ENCODE assay signal across 24 cellular contexts in genomic region chr4:172601195-172601594, GRCh38.
DNase-seq lines count a peak whose midpoint lies in the region; ATAC-seq and TF ChIP-seq lines count a peak whose summit lies in the region.
"Had no signal": no experiment of that assay in that cellular context is flagged by ENCODE, and none has a peak within 500 bp of the region (broad histone marks: within the 10 kb centered on the region; RNA-seq: fewer than 3 reads in every experiment).

No MANE protein-coding gene starts in this region.

- TF ChIP-seq CTCF in choroid plexus epithelial cell (conservative IDR thresholded peaks at IDR 0.05; ENCODE audit: low read depth, low read length) (no peak), left lung (IDR thresholded peaks at IDR 0.05) (no peak), nephron progenitor cell (IDR thresholded peaks at IDR 0.05) (no peak)

- H3K4me3 ChIP-seq in choroid plexus epithelial cell (ENCODE audit: low read depth, low read length) (no peak overlapping the region), neuronal stem cell (ENCODE audit: low read length in 2 of 2) (no peak overlapping the region), left lung (no peak overlapping the region)
- H3K4me3 ChIP-seq: GM12878, ovary, upper lobe of left lung had no signal

- peak; percentile 30 to 61 (median 41) for DNase-seq in NCI-H1417 (lab: John Stamatoyannopoulos, UW)
- no peak for DNase-seq in NCI-H1417 treated with DMSO at 0.1 percent for 48 hours (lab: John Stamatoyannopoulos, UW)
- peak; percentile 67 for DNase-seq in NCI-H2171 (lab: John Stamatoyannopoulos, UW)
- peak; percentile 25 for DNase-seq in choroid plexus epithelial cell (ENCODE audit: low read depth)
- DNase-seq in neuronal stem cell (ENCODE audit: low spot score), result peak; percentile 32
- no peak for DNase-seq in NCI-H526 (lab: John Stamatoyannopoulos, UW)
- DNase-seq in left lung, result no peak
- DNase-seq in nephron progenitor cell, result no peak
- DNase-seq: activated CD4-positive, alpha-beta memory T cell treated with anti-CD3 and anti-CD28 coated beads, Interleukin-2, amount 10 ng/mL, durations not matched to agents 7 days and 5 days; activated effector memory CD4-positive, alpha-beta T cell treated with Interleukin-2 at 50 U/mL for 16 hours; AML-193; effector memory CD8-positive, alpha-beta T cell; naive B cell; NCI-H1092; OCI-M1; ovary; SHP77; SW 1271; upper lobe of left lung had no signal

- H2BK5ac ChIP-seq in neuronal stem cell (ENCODE audit: low read length), result no peak overlapping the region

- no peak overlapping the region for H3K14ac ChIP-seq in neuronal stem cell (ENCODE audit: low read length)

- H3K79me1 ChIP-seq in neuronal stem cell (ENCODE audit: low read depth, low read length), result no peaks in the 10 kb centered on the region

- H3K36me3 ChIP-seq in neuronal stem cell (replicated peaks in 1 of 2; ENCODE audit: control insufficient read depth in 2 of 2, insufficient read depth in 2 of 2, low read length in 2 of 2), result no peaks in the 10 kb centered on the region
- H3K36me3 ChIP-seq in left lung, result no peaks in the 10 kb centered on the region
- H3K36me3 ChIP-seq: ovary, upper lobe of left lung had no signal

- H2BK12ac ChIP-seq in neuronal stem cell (ENCODE audit: low read length), result no peak overlapping the region

- H3K4me3 Mint-ChIP-seq in nephron progenitor cell, result no peak overlapping the region
- H3K4me3 Mint-ChIP-seq: activated CD4-positive, alpha-beta memory T cell treated with anti-CD3 and anti-CD28 coated beads, Interleukin-2, amount 10 ng/mL, durations not matched to agents 7 days and 5 days; brain; effector memory CD8-positive, alpha-beta T cell; naive B cell had no signal

- H3K36me3 Mint-ChIP-seq in nephron progenitor cell (ENCODE audit: low read depth), result no peaks in the 10 kb centered on the region
- H3K36me3 Mint-ChIP-seq: brain, naive B cell had no signal

- H3K27ac Mint-ChIP-seq in nephron progenitor cell, result no peak overlapping the region
- H3K27ac Mint-ChIP-seq: activated CD4-positive, alpha-beta memory T cell treated with anti-CD3 and anti-CD28 coated beads, Interleukin-2, amount 10 ng/mL, durations not matched to agents 7 days and 5 days; effector memory CD8-positive, alpha-beta T cell; naive B cell had no signal

- H4K91ac ChIP-seq in neuronal stem cell (ENCODE audit: low read depth, low read length, poor library complexity), result no peak overlapping the region

- no CpG with 5 or more reads among the region's 2 CpGs for WGBS in neuronal stem cell (ENCODE audit: extremely low coverage in 2 of 2, insufficient read length in 2 of 2, insufficient replicate concordance in 1 of 2), 2 donors

- no peak overlapping the region for H3K9ac ChIP-seq in neuronal stem cell (ENCODE audit: low read depth, low read length, poor library complexity)

- H2AK5ac ChIP-seq in neuronal stem cell (ENCODE audit: low read depth, low read length), result no peak overlapping the region

- ATAC-seq in left lung, result no peak
- ATAC-seq: effector memory CD8-positive, alpha-beta T cell; esophagus mucosa; GM12878; sciatic nerve had no signal

- H3K4ac ChIP-seq in neuronal stem cell (ENCODE audit: low read length), result no peak overlapping the region

- no peak overlapping the region for H2BK15ac ChIP-seq in neuronal stem cell (ENCODE audit: low read length)

- H3K9me3 Mint-ChIP-seq in nephron progenitor cell, result no peaks in the 10 kb centered on the region
- H3K9me3 Mint-ChIP-seq: brain had no signal

- no peaks in the 10 kb centered on the region for H3K9me3 ChIP-seq in neuronal stem cell (replicated peaks in 1 of 2; ENCODE audit: control insufficient read depth in 2 of 2, insufficient read depth in 1 of 2, low read depth in 1 of 2, low read length in 2 of 2)
- no peaks in the 10 kb centered on the region for H3K9me3 ChIP-seq in left lung
- H3K9me3 ChIP-seq: ovary, upper lobe of left lung had no signal

- peak overlapping the region; percentile 31 for H3K4me2 ChIP-seq in neuronal stem cell (ENCODE audit: insufficient read depth, low read length, poor library complexity, severe bottlenecking)

- H3K4me1 ChIP-seq in neuronal stem cell (ENCODE audit: control insufficient read depth in 2 of 2, insufficient read depth in 1 of 2, low read depth in 1 of 2, low read length in 2 of 2) (peaks cover 3 to 35% of the 10 kb centered on the region in 2 donors), left lung (no peaks in the 10 kb centered on the region)
- H3K4me1 ChIP-seq: upper lobe of left lung had no signal

- H3K27me3 ChIP-seq in neuronal stem cell (ENCODE audit: control insufficient read depth in 3 of 3, insufficient read depth in 3 of 3, low read depth in 1 of 3, low read length in 3 of 3) (no peaks in the 10 kb centered on the region), left lung (no peaks in the 10 kb centered on the region)
- H3K27me3 ChIP-seq: ovary, upper lobe of left lung had no signal

- peak overlapping the region; percentile 7 for H3K18ac ChIP-seq in neuronal stem cell (ENCODE audit: low read length)

- intact Hi-C loops in left lung (cut with DNase I), result no loop called here

- no peak overlapping the region for H3K23ac ChIP-seq in neuronal stem cell (ENCODE audit: low read depth, low read length, poor library complexity)

- no peak overlapping the region for H2BK120ac ChIP-seq in neuronal stem cell (ENCODE audit: low read depth, low read length)

- H3K27ac ChIP-seq in neuronal stem cell (replicated peaks; ENCODE audit: low read length) (no peak overlapping the region), left lung (no peak overlapping the region)
- H3K27ac ChIP-seq: 22Rv1, ovary, upper lobe of left lung had no signal

- H2AFZ ChIP-seq in neuronal stem cell (ENCODE audit: low read length), result peak overlapping the region; percentile 25

- H3K4me1 Mint-ChIP-seq in nephron progenitor cell, result peaks cover 14% of the 10 kb centered on the region
- H3K4me1 Mint-ChIP-seq: activated CD4-positive, alpha-beta memory T cell treated with anti-CD3 and anti-CD28 coated beads, Interleukin-2, amount 10 ng/mL, durations not matched to agents 7 days and 5 days; naive B cell had no signal

- no peaks in the 10 kb centered on the region for H3K27me3 Mint-ChIP-seq in nephron progenitor cell (ENCODE audit: low read depth, poor library complexity)
- H3K27me3 Mint-ChIP-seq: activated CD4-positive, alpha-beta memory T cell treated with anti-CD3 and anti-CD28 coated beads, Interleukin-2, amount 10 ng/mL, durations not matched to agents 7 days and 5 days; brain; effector memory CD8-positive, alpha-beta T cell; naive B cell had no signal

- no peak overlapping the region for H4K8ac ChIP-seq in neuronal stem cell (ENCODE audit: low read depth, low read length)

Comparison
In these comparisons a context has a peak if more than half of its experiments do, and no peak if none do; other contexts are left out.
1. DNase-seq: peak in NCI-H1417 (3 of 3), NCI-H2171 (single experiment), choroid plexus epithelial cell (single experiment) and neuronal stem cell (single experiment); none in NCI-H1417 treated with DMSO at 0.1 percent for 48 hours (single experiment), NCI-H526 (0 of 2), left lung (0 of 2) and nephron progenitor cell (single experiment).